In the genomic region with DNA sequence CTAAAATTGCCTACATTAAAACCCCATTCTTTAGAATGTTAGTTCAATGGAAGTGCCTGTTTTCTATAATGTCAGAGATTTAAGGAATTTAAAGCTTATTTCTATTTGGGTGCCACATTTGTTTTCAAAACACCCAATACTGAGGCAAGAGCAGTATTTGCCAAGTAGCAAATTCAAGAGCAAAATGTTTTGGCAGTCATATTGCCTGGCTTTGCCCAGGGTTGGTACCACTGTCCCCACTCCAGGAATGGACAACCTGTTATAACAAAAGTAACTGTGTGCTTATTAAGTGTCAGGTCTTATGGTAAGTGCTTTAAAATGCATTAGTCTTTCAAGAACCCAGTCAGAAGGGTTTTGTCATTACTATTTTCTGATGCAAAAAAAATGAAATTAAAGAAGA, we compare ENCODE assay signal across 24 cellular contexts. TPM values are rescaled to one million over a fixed set of nuclear protein-coding genes. Genes with fewer than 3 reads are reported as not detected.
DNase-seq lines count a peak whose midpoint lies in the region; ATAC-seq, FAIRE-seq and TF ChIP-seq lines count a peak whose summit lies in the region.
"Had no signal": no experiment of that assay in that cellular context is flagged by ENCODE, and none has a peak within 500 bp of the region (broad histone marks: within the 10 kb centered on the region; RNA-seq: fewer than 3 reads in every experiment).

No MANE protein-coding gene starts in this region.

- TF ChIP-seq EP300 in HepG2 (IDR thresholded peaks at IDR 0.05; ENCODE audit: low read depth in 2 of 2, low read length in 2 of 2) (no peak), HepG2 (CRISPR knock-in tag; IDR thresholded peaks at IDR 0.05; ENCODE audit: borderline replicate concordance) (no peak)

- TF ChIP-seq RAD21 in liver (IDR thresholded peaks at IDR 0.05) = peak in 1 of 2 donors; percentile 21
- no peak for TF ChIP-seq RAD21 in HepG2 (CRISPR knock-in tag; IDR thresholded peaks at IDR 0.05)

- peaks cover 23% of the 10 kb centered on the region for H4K20me1 ChIP-seq in HepG2 (ENCODE audit: insufficient read depth, low read length)

- peaks cover 5 to 16% (median 11%) of the 10 kb centered on the region in 4 donors for H3K4me1 ChIP-seq in liver (ENCODE audit: control insufficient read depth in 4 of 4, insufficient read depth in 4 of 4, low read length in 3 of 4)
- peaks cover 63% of the 10 kb centered on the region for H3K4me1 ChIP-seq in HepG2 (ENCODE audit: insufficient read depth, low read length)
- peaks cover 5 to 8% of the 10 kb centered on the region in 2 experiments for H3K4me1 ChIP-seq in trophoblast cell (ENCODE audit: control insufficient read depth in 1 of 2, insufficient read depth in 2 of 2, low read length in 2 of 2)
- H3K4me1 ChIP-seq in aorta (ENCODE audit: control insufficient read depth in 1 of 2, insufficient read depth in 2 of 2, low read length in 2 of 2) = peaks cover 4 to 19% of the 10 kb centered on the region in 2 donors
- peaks cover 0 to 20% (median 5%) of the 10 kb centered on the region in 4 donors for H3K4me1 ChIP-seq in Peyer's patch

- in situ Hi-C loops in HepG2 (cut with HindIII; ENCODE audit: extremely low pct_ligation_motif_present, low pct_unique_long_range_greater_than_20kb) = no loop called here

- peak overlapping the region in 1 of 2 donors; percentile 33 for H3K27ac ChIP-seq in liver (ENCODE audit: low read depth in 1 of 2, low read length in 2 of 2)
- H3K27ac ChIP-seq in HepG2 (ENCODE audit: extremely low read length, insufficient read depth, low read length) = no peak overlapping the region
- no peak overlapping the region for H3K27ac ChIP-seq in trophoblast cell (ENCODE audit: low read depth, low read length)
- H3K27ac ChIP-seq in aorta (ENCODE audit: low read depth in 1 of 2, low read length in 2 of 2) = peak overlapping the region; percentile 28 to 36
- H3K27ac ChIP-seq in Peyer's patch = peak overlapping the region in 1 of 4 donors; percentile 58

- BruUV-seq in HepG2 (replicated peaks; lab: Mats Ljungman, UMichigan) = no TSS peak

- CTCF ChIA-PET in HepG2 (lab: Yijun Ruan, JAX; ENCODE audit: low intra/inter-chr PET ratio, low total read pairs) = no interaction called here

- H3K4me3 Mint-ChIP-seq in activated T-cell treated with anti-CD3 and anti-CD28 coated beads, Interleukin-2, amount 50 U/mL, for 24 hours = no peak overlapping the region
- H3K4me3 Mint-ChIP-seq: CD8-positive, alpha-beta T cell; IgD-negative memory B cell had no signal

- no peak overlapping the region for H2BK5ac ChIP-seq in trophoblast cell (ENCODE audit: low read depth, low read length, poor library complexity)

- no peaks in the 10 kb centered on the region for H3K27me3 Mint-ChIP-seq in activated T-cell treated with anti-CD3 and anti-CD28 coated beads, Interleukin-2, amount 50 U/mL, for 24 hours
- H3K27me3 Mint-ChIP-seq: IgD-negative memory B cell had no signal

- no peak overlapping the region for H4K8ac ChIP-seq in trophoblast cell (ENCODE audit: low read depth, low read length)

- peaks cover 5% of the 10 kb centered on the region for H3K79me1 ChIP-seq in trophoblast cell (ENCODE audit: low read length)

- H3K4me1 Mint-ChIP-seq in activated T-cell treated with anti-CD3 and anti-CD28 coated beads, Interleukin-2, amount 50 U/mL, for 24 hours (ENCODE audit: low read depth) = peaks cover 46% of the 10 kb centered on the region

- H2BK120ac ChIP-seq in trophoblast cell (ENCODE audit: insufficient read depth, low read length, poor library complexity) = no peak overlapping the region

- DNase-seq in HepG2 (ENCODE audit: low spot score) = no peak
- peak; percentile 19 for DNase-seq in globus pallidus (ENCODE audit: low spot score)
- DNase-seq in trophoblast cell = no peak
- no peak for DNase-seq in aorta
- no peak for DNase-seq in Peyer's patch
- no peak for DNase-seq in activated T-cell treated with anti-CD3 and anti-CD28 coated beads, Interleukin-2, amount 50 U/mL, for 24 hours
- DNase-seq: AML-193; C1 segment of cervical spinal cord; CD8-positive, alpha-beta T cell; DND-41; NCI-H1105; NCI-H146; NCI-H2029; NCI-H226; NCI-H510A treated with DMSO at 0.1 percent for 48 hours; NCI-H748 treated with DMSO at 0.1 percent for 48 hours had no signal

- H3K9me3 Mint-ChIP-seq in activated T-cell treated with anti-CD3 and anti-CD28 coated beads, Interleukin-2, amount 50 U/mL, for 24 hours = no peaks in the 10 kb centered on the region
- H3K9me3 Mint-ChIP-seq: CD8-positive, alpha-beta T cell had no signal

- intact Hi-C loops in HepG2 (cut with micrococcal nuclease; ENCODE audit: unreplicated experiment) = no loop called here
- intact Hi-C loops in aorta (cut with DNase I) = loop anchor here in 1 of 2 donors (10.0 kb wide), 1 partner anchor 88 kb away; no protein-coding TSS in a partner anchor

- no peak overlapping the region for H2BK12ac ChIP-seq in trophoblast cell (ENCODE audit: low read length)

- H3K4me3 ChIP-seq in liver (ENCODE audit: low read depth in 1 of 3, low read length in 3 of 3) (no peak overlapping the region), HepG2 (replicated peaks in 1 of 3; ENCODE audit: insufficient read depth in 1 of 3, low read depth in 2 of 3, low read length in 3 of 3) (no peak overlapping the region), trophoblast cell (ENCODE audit: low read depth, low read length) (no peak overlapping the region), aorta (ENCODE audit: low read length in 2 of 2) (no peak overlapping the region), Peyer's patch (no peak overlapping the region)

- H3K79me2 ChIP-seq in HepG2 (ENCODE audit: insufficient read depth, low read length) (peaks cover 52% of the 10 kb centered on the region), trophoblast cell (ENCODE audit: control insufficient read depth, insufficient read depth, low read length, poor library complexity) (peaks cover 2% of the 10 kb centered on the region)

- H3K36me3 ChIP-seq in liver (ENCODE audit: control insufficient read depth in 4 of 4, insufficient read depth in 3 of 4, low read depth in 1 of 4, low read length in 3 of 4) (peaks cover 0 to 3% (median 0%) of the 10 kb centered on the region in 4 donors), HepG2 (replicated peaks in 1 of 2; ENCODE audit: control insufficient read depth in 1 of 2, insufficient read depth in 2 of 2, low read length in 2 of 2) (peaks cover 0 to 15% of the 10 kb centered on the region in 2 experiments; a peak in 1 of 5 replicates), trophoblast cell (ENCODE audit: control insufficient read depth in 1 of 2, insufficient read depth in 2 of 2, low read length in 2 of 2) (no peaks in the 10 kb centered on the region), aorta (ENCODE audit: control insufficient read depth in 1 of 2, insufficient read depth in 2 of 2, low read length in 1 of 2) (no peaks in the 10 kb centered on the region), Peyer's patch (peaks cover 0 to 1% (median 0%) of the 10 kb centered on the region in 3 donors)

- ATAC-seq in HepG2 = no peak
- ATAC-seq in aorta (ENCODE audit: low FRiP score) = no peak
- ATAC-seq in GM21381 (IDR thresholded peaks at IDR 0.05; ENCODE audit: unreplicated experiment) = no peak
- ATAC-seq: CD8-positive, alpha-beta T cell; HCT116; Right ventricle myocardium inferior had no signal

- H3K9me3 ChIP-seq in liver (ENCODE audit: control insufficient read depth in 4 of 4, low read length in 3 of 4) = no peaks in the 10 kb centered on the region
- no peaks in the 10 kb centered on the region for H3K9me3 ChIP-seq in HepG2 (ENCODE audit: low read length)
- H3K9me3 ChIP-seq in trophoblast cell (ENCODE audit: insufficient read depth, low read depth, low read length) = no peaks in the 10 kb centered on the region
- no peaks in the 10 kb centered on the region for H3K9me3 ChIP-seq in aorta (ENCODE audit: control insufficient read depth, low read length)
- no peaks in the 10 kb centered on the region for H3K9me3 ChIP-seq in Peyer's patch

- H2AK5ac ChIP-seq in trophoblast cell (ENCODE audit: low read length) = no peak overlapping the region

- no peak overlapping the region for H3K14ac ChIP-seq in trophoblast cell (ENCODE audit: low read length)

- TF ChIP-seq CTCF in liver (IDR thresholded peaks at IDR 0.05; ENCODE audit: low read depth, low read length, missing input control) (no peak), HepG2 (CRISPR knock-in tag; IDR thresholded peaks at IDR 0.05) (no peak), Peyer's patch (IDR thresholded peaks at IDR 0.05) (no peak)

- H3K23ac ChIP-seq in trophoblast cell (ENCODE audit: low read length) = no peak overlapping the region

- no peak overlapping the region for H3K4ac ChIP-seq in trophoblast cell (ENCODE audit: low read depth, low read length)

- no peak overlapping the region for H3K27ac Mint-ChIP-seq in activated T-cell treated with anti-CD3 and anti-CD28 coated beads, Interleukin-2, amount 50 U/mL, for 24 hours
- H3K27ac Mint-ChIP-seq: CD8-positive, alpha-beta T cell; IgD-negative memory B cell had no signal

- no peak for TF ChIP-seq POLR2A in HepG2 (IDR thresholded peaks at IDR 0.05; ENCODE audit: insufficient read depth in 1 of 2, low read depth in 2 of 2, low read length in 2 of 2)
- no peak for TF ChIP-seq POLR2A in Peyer's patch (IDR thresholded peaks at IDR 0.05)

- POLR2A ChIA-PET in HepG2 (lab: Yijun Ruan, JAX) = no interaction called here

- no peak overlapping the region for H4K12ac ChIP-seq in trophoblast cell (ENCODE audit: low read depth, low read length)

- H3K18ac ChIP-seq in trophoblast cell (ENCODE audit: low read length) = no peak overlapping the region

- H3K9ac ChIP-seq in liver (ENCODE audit: low read depth in 1 of 2, low read length in 2 of 2) (no peak overlapping the region), HepG2 (ENCODE audit: insufficient read depth, low read depth, low read length) (no peak overlapping the region), trophoblast cell (ENCODE audit: low read length) (peak overlapping the region; percentile 80)

- FAIRE-seq in HepG2 (lab: Jason Lieb, UNC) = no peak
- FAIRE-seq: GM12892, H1, HTR-8/SVneo had no signal

- H2AFZ ChIP-seq in HepG2 (ENCODE audit: low read length) = no peak overlapping the region
- no peak overlapping the region for H2AFZ ChIP-seq in trophoblast cell (ENCODE audit: insufficient read depth, low read length, poor library complexity)

- H3K27me3 ChIP-seq in liver (ENCODE audit: control insufficient read depth in 4 of 4, insufficient read depth in 4 of 4, low read length in 3 of 4) (no peaks in the 10 kb centered on the region), HepG2 (ENCODE audit: control insufficient read depth in 1 of 2, insufficient read depth in 2 of 2, low read length in 2 of 2) (no peaks in the 10 kb centered on the region), trophoblast cell (ENCODE audit: insufficient read depth, low read length) (no peaks in the 10 kb centered on the region), aorta (ENCODE audit: control insufficient read depth in 1 of 2, insufficient read depth in 2 of 2, low read length in 1 of 2) (no peaks in the 10 kb centered on the region), Peyer's patch (no peaks in the 10 kb centered on the region)

- no peak overlapping the region for H4K91ac ChIP-seq in trophoblast cell (ENCODE audit: low read depth, low read length)

- no peak overlapping the region for H3K4me2 ChIP-seq in HepG2 (ENCODE audit: low read depth, low read length)
- H3K4me2 ChIP-seq in trophoblast cell (ENCODE audit: low read length) = no peak overlapping the region

- H3K36me3 Mint-ChIP-seq in activated T-cell treated with anti-CD3 and anti-CD28 coated beads, Interleukin-2, amount 50 U/mL, for 24 hours (ENCODE audit: low read depth) = peaks cover 38% of the 10 kb centered on the region

RNA-seq across cellular contexts. Expression of a gene that starts 19.3 kb away (rescaled TPM):
- total RNA-seq in liver (100 to 1,000 TPM in 1 of 2 donors, 10 to 100 TPM in 1; 47.0 to 187 TPM), HepG2 (2016; rRNA removed; fragmentation: Illumina TruSeq; extraction: Trizol) (11.6 and 23.1 TPM in 2 replicates), aorta (100 to 1,000 TPM; 132 to 152 TPM), Peyer's patch (10 to 100 TPM; 21.2 to 49.5 (median 43.1) TPM)
- polyA plus RNA-seq in liver (10 to 100 TPM; 24.2 to 50.1 TPM), HepG2 (2011; rRNA removed) (28.6 and 35.6 TPM in 2 replicates), aorta (10 to 100 TPM; 17.8 to 65.0 TPM)
- total RNA-seq in HepG2 (2016; cell fraction: cytosol; rRNA removed; fragmentation: Illumina TruSeq; extraction: Trizol; ENCODE audit: low read depth) = 3.4 and 5.7 TPM in 2 replicates
- total RNA-seq in HepG2 (2016; cell fraction: insoluble cytoplasmic fraction; rRNA removed; fragmentation: Illumina TruSeq; extraction: Trizol) = 12.0 and 21.2 TPM in 2 replicates
- total RNA-seq in HepG2 (2016; cell fraction: membrane; rRNA removed; fragmentation: Illumina TruSeq; extraction: Trizol) = 3.1 and 3.8 TPM in 2 replicates
- total RNA-seq in HepG2 (2016; cell fraction: nucleus; rRNA removed; fragmentation: Illumina TruSeq; extraction: Trizol) = 34.4 and 38.7 TPM in 2 replicates
- polyA plus RNA-seq in HepG2 (2011; cell fraction: cytosol; rRNA removed) = 8.2 and 21.3 TPM in 2 replicates
- 37.8 and 49.4 TPM in 2 replicates for polyA plus RNA-seq in HepG2 (2011; cell fraction: nucleus; rRNA removed)
- polyA plus RNA-seq in HepG2 (2012) = 22.3 and 27.3 TPM in 2 replicates
- 0.44 and 0.49 TPM in 2 replicates for polyA plus RNA-seq in HepG2 (2016; cell fraction: cytosol; fragmentation: Illumina TruSeq; extraction: Trizol; ENCODE audit: low read depth)
- polyA plus RNA-seq in HepG2 (2016; cell fraction: insoluble cytoplasmic fraction; fragmentation: Illumina TruSeq; extraction: Trizol; ENCODE audit: low read depth) = 3.9 and 4.0 TPM in 2 replicates
- polyA plus RNA-seq in HepG2 (2016; cell fraction: membrane; fragmentation: Illumina TruSeq; extraction: Trizol; ENCODE audit: low read depth) = 0.74 and 0.87 TPM in 2 replicates
- polyA plus RNA-seq in HepG2 (2016; cell fraction: nucleus; fragmentation: Illumina TruSeq; extraction: Trizol; ENCODE audit: insufficient read depth, low read depth) = 16.4 and 19.4 TPM in 2 replicates
- polyA minus RNA-seq in HepG2 (2011; rRNA and poly(A)+ RNA removed; ENCODE audit: low replicate concordance) = 58.0 and 60.0 TPM in 2 replicates
- polyA minus RNA-seq in HepG2 (2011; cell fraction: cytosol; rRNA and poly(A)+ RNA removed) = 32.8 and 74.9 TPM in 2 replicates
- 121 and 200 TPM in 2 replicates for polyA minus RNA-seq in HepG2 (2011; cell fraction: nucleus; rRNA and poly(A)+ RNA removed)
- 15.9 and 16.7 TPM in 2 replicates for polyA plus RNA-seq in trophoblast cell (2013)
- polyA plus RNA-seq: IgD-negative memory B cell had no signal

RNA-seq across cellular contexts. Expression of a gene that starts 19.3 kb away (rescaled TPM):
- total RNA-seq in liver (10 to 100 TPM; 10.1 to 21.9 TPM), HepG2 (2016; rRNA removed; fragmentation: Illumina TruSeq; extraction: Trizol) (19.0 and 19.5 TPM in 2 replicates), aorta (10 to 100 TPM; 49.6 to 52.4 TPM), Peyer's patch (10 to 100 TPM; 10.2 to 22.3 (median 12.9) TPM)
- polyA plus RNA-seq in liver (10 to 100 TPM; 11.0 to 24.6 TPM), HepG2 (2011; rRNA removed) (22.7 and 23.9 TPM in 2 replicates), aorta (10 to 100 TPM; 11.0 to 30.2 TPM)
- 3.8 and 4.6 TPM in 2 replicates for total RNA-seq in HepG2 (2016; cell fraction: cytosol; rRNA removed; fragmentation: Illumina TruSeq; extraction: Trizol; ENCODE audit: low read depth)
- total RNA-seq in HepG2 (2016; cell fraction: insoluble cytoplasmic fraction; rRNA removed; fragmentation: Illumina TruSeq; extraction: Trizol) = 18.5 and 21.4 TPM in 2 replicates
- 8.8 and 9.7 TPM in 2 replicates for total RNA-seq in HepG2 (2016; cell fraction: membrane; rRNA removed; fragmentation: Illumina TruSeq; extraction: Trizol)
- 14.0 and 15.7 TPM in 2 replicates for total RNA-seq in HepG2 (2016; cell fraction: nucleus; rRNA removed; fragmentation: Illumina TruSeq; extraction: Trizol)
- 17.8 and 20.4 TPM in 2 replicates for polyA plus RNA-seq in HepG2 (2011; cell fraction: cytosol; rRNA removed)
- polyA plus RNA-seq in HepG2 (2011; cell fraction: nucleus; rRNA removed) = 15.6 and 17.4 TPM in 2 replicates
- 15.8 and 20.8 TPM in 2 replicates for polyA plus RNA-seq in HepG2 (2012)
- 3.3 TPM in 2 replicates for polyA plus RNA-seq in HepG2 (2016; cell fraction: cytosol; fragmentation: Illumina TruSeq; extraction: Trizol; ENCODE audit: low read depth)
- polyA plus RNA-seq in HepG2 (2016; cell fraction: insoluble cytoplasmic fraction; fragmentation: Illumina TruSeq; extraction: Trizol; ENCODE audit: low read depth) = 19.1 and 19.8 TPM in 2 replicates
- 3.8 and 5.3 TPM in 2 replicates for polyA plus RNA-seq in HepG2 (2016; cell fraction: membrane; fragmentation: Illumina TruSeq; extraction: Trizol; ENCODE audit: low read depth)
- 17.1 and 20.3 TPM in 2 replicates for polyA plus RNA-seq in HepG2 (2016; cell fraction: nucleus; fragmentation: Illumina TruSeq; extraction: Trizol; ENCODE audit: insufficient read depth, low read depth)
- 30.8 and 31.8 TPM in 2 replicates for polyA minus RNA-seq in HepG2 (2011; rRNA and poly(A)+ RNA removed; ENCODE audit: low replicate concordance)
- polyA minus RNA-seq in HepG2 (2011; cell fraction: cytosol; rRNA and poly(A)+ RNA removed) = 14.2 and 15.1 TPM in 2 replicates
- polyA minus RNA-seq in HepG2 (2011; cell fraction: nucleus; rRNA and poly(A)+ RNA removed) = 40.3 and 47.0 TPM in 2 replicates
- 23.4 and 25.1 TPM in 2 replicates for polyA plus RNA-seq in trophoblast cell (2013)

Comparison
In these comparisons a context has a peak if more than half of its experiments do, and no peak if none do; other contexts are left out.
1. H3K27ac ChIP-seq: peak in aorta (2 of 2); none in HepG2 (single experiment) and trophoblast cell (single experiment).